In genomic region chr16:3182608-3183444, GRCh38 we compare ENCODE assay signal across 8 cellular contexts. TPM values are rescaled to one million over a fixed set of nuclear protein-coding genes. Genes with fewer than 3 reads are reported as not detected.
DNase-seq lines count a peak whose midpoint lies in the region; ATAC-seq and TF ChIP-seq lines count a peak whose summit lies in the region.

No MANE protein-coding gene starts in this region.

- H3K27ac ChIP-seq in right atrium auricular region (no peak overlapping the region), substantia nigra (ENCODE audit: low read depth, low read length, poor library complexity, severe bottlenecking) (no peak overlapping the region)

- peak in 1 of 2 donors; percentile 42 for TF ChIP-seq CTCF in right atrium auricular region (IDR thresholded peaks at IDR 0.05)
- TF ChIP-seq CTCF in choroid plexus epithelial cell (conservative IDR thresholded peaks at IDR 0.05; ENCODE audit: low read depth, low read length), result peak; percentile 32
- TF ChIP-seq CTCF in lower leg skin (IDR thresholded peaks at IDR 0.05), result no peak
- TF ChIP-seq CTCF in type B pancreatic cell (conservative IDR thresholded peaks at IDR 0.05), result peak; percentile 41

- DNase-seq in Right ventricle myocardium inferior (ENCODE audit: missing footprints), result peak; percentile 84
- DNase-seq in right atrium auricular region (ENCODE audit: low spot score), result no peak
- peak; percentile 43 to 61 for DNase-seq in SW 1271 (lab: John Stamatoyannopoulos, UW)
- peak; percentile 35 for DNase-seq in choroid plexus epithelial cell (ENCODE audit: low read depth)
- no peak for DNase-seq in lower leg skin (ENCODE audit: low spot score in 2 of 2)
- no peak for DNase-seq in type B pancreatic cell (ENCODE audit: extremely low spot score, unreplicated experiment)
- DNase-seq in substantia nigra (lab: John Stamatoyannopoulos, UW), result no peak

- intact Hi-C loops in Right ventricle myocardium inferior (cut with DNase I) (no loop called here), lower leg skin (cut with DNase I; ENCODE audit: low total_unique reads) (loop anchor here (5.0 kb wide), 1 partner anchor 114 kb away; no protein-coding TSS in a partner anchor)

- peak overlapping the region; percentile 83 for H3K27ac Mint-ChIP-seq in type B pancreatic cell

- no peaks in the 10 kb centered on the region for H3K36me3 Mint-ChIP-seq in type B pancreatic cell

- ATAC-seq in Right ventricle myocardium inferior (no peak), GM21723 (IDR thresholded peaks at IDR 0.05; ENCODE audit: unreplicated experiment) (no peak)

- WGBS in lower leg skin, 2 donors, result 3% methylated on average over 22 to 65 of the region's 72 CpGs

- H3K36me3 ChIP-seq in right atrium auricular region, result no peaks in the 10 kb centered on the region

- TF ChIP-seq POLR2A in lower leg skin (IDR thresholded peaks at IDR 0.05), result no peak

- peaks cover 0 to 14% of the 10 kb centered on the region in 2 donors for H3K4me1 ChIP-seq in right atrium auricular region

- H3K4me3 Mint-ChIP-seq in type B pancreatic cell, result peak overlapping the region; percentile 91

- H3K9me3 Mint-ChIP-seq in type B pancreatic cell, result no peaks in the 10 kb centered on the region

- peaks cover 27 to 32% of the 10 kb centered on the region in 2 donors for H3K27me3 ChIP-seq in right atrium auricular region

- H3K27me3 Mint-ChIP-seq in type B pancreatic cell, result peaks cover 94% of the 10 kb centered on the region

- H3K9me3 ChIP-seq in right atrium auricular region, result no peaks in the 10 kb centered on the region

- H3K4me3 ChIP-seq in right atrium auricular region (peak overlapping the region in 1 of 2 donors; percentile 33), choroid plexus epithelial cell (ENCODE audit: low read depth, low read length) (peak overlapping the region; percentile 49), lower leg skin (ENCODE audit: low read depth, poor library complexity, severe bottlenecking) (peak overlapping the region; percentile 13)

- peaks cover 17% of the 10 kb centered on the region for H3K4me1 Mint-ChIP-seq in type B pancreatic cell (ENCODE audit: unreplicated experiment)

RNA-seq across cellular contexts. Expression of gene OR1F1, which starts 5.2 kb away (rescaled TPM):
- not detected for total RNA-seq in Right ventricle myocardium inferior
- not detected for total RNA-seq in right atrium auricular region
- not detected for total RNA-seq in lower leg skin
- 0.34 TPM in 1 of 2 replicates, not detected in the other for total RNA-seq in type B pancreatic cell (ENCODE audit: low replicate concordance)

RNA-seq across cellular contexts. Expression of gene ZNF213, which starts 48.0 kb away (rescaled TPM):
- 6.2 TPM for total RNA-seq in Right ventricle myocardium inferior
- total RNA-seq in right atrium auricular region, result 1 to 10 TPM; 7.3 to 7.9 TPM
- total RNA-seq in lower leg skin, result 10 to 100 TPM; 10.7 to 18.0 (median 14.6) TPM
- 11.6 and 13.3 TPM in 2 replicates for total RNA-seq in type B pancreatic cell (ENCODE audit: low replicate concordance)

RNA-seq across cellular contexts. Expression of gene ZNF200, which starts 52.1 kb away (rescaled TPM):
- total RNA-seq in Right ventricle myocardium inferior (5.1 TPM), right atrium auricular region (1 to 10 TPM; 3.2 to 4.9 TPM), lower leg skin (1 to 10 TPM; 2.2 to 5.7 (median 3.9) TPM), type B pancreatic cell (ENCODE audit: low replicate concordance) (10.5 and 12.4 TPM in 2 replicates)

Comparison
In these comparisons a context has a peak if more than half of its experiments do, and no peak if none do; other contexts are left out.
1. DNase-seq: peak in Right ventricle myocardium inferior (single experiment), SW 1271 (2 of 2) and choroid plexus epithelial cell (single experiment); none in right atrium auricular region (single experiment), lower leg skin (0 of 2), type B pancreatic cell (single experiment) and substantia nigra (0 of 49).
2. CTCF ChIP-seq: peak in choroid plexus epithelial cell (single experiment) and type B pancreatic cell (single experiment); none in lower leg skin (0 of 3).